In the genomic region with DNA sequence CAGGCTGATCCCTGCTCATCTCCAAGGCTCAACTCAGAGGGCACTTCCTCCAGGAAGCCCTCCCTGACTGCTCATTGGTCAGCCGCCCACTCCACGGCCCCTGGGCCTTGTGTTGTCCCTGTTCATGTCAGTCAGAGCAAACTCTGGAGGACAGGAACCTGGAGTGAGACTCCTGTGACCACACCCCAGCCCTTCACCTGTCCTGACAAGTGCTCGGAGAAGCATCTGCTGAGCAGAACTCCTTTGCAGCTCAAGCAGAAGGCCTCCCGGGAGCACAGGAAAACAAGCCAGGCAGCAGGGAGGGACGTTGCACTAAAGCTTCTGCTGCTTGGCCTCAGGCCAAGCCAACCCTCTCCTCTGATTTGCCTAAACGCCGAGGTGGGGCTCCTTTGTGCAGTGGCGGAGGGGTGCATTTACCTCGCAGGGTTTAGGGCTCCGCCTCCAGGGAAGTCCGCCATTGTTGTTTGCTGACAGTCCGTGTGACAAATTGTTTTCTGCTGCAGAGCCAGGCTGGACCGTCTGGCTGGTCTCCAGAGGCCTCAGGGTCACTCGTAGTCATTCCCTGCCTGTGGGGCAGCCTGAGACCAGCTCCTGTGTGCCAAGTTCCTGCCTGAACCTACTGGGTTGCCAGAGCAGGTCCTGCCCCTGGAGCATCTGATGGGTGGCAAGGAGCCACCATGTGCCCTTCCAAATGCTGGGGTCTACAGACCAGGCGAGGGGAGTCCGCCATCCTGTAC, we compare ENCODE assay signal across 9 cellular contexts.
DNase-seq lines count a peak whose midpoint lies in the region; ATAC-seq and TF ChIP-seq lines count a peak whose summit lies in the region.
"Had no signal": no experiment of that assay in that cellular context is flagged by ENCODE, and none has a peak within 500 bp of the region (broad histone marks: within the 10 kb centered on the region; RNA-seq: fewer than 3 reads in every experiment).

No MANE protein-coding gene starts in this region.

- 0 to 28% methylated on average over 3 to 14 of the region's 16 CpGs for WGBS in transverse colon (ENCODE audit: low coverage in 1 of 2), 2 donors

- no peaks in the 10 kb centered on the region for H3K9me3 Mint-ChIP-seq in stimulated activated memory B cell treated with anti-CD40 and anti-IgM and Interleukin-4, amounts not matched to agents 10 μg/mL and 1 μg/mL and 100 μg/mL, for 72 hours

- intact Hi-C loops in Panc1 (cut with micrococcal nuclease; ENCODE audit: unreplicated experiment) (no loop called here), transverse colon (cut with DNase I; ENCODE audit: low total_unique reads) (no loop called here), OCI-LY7 (cut with micrococcal nuclease; ENCODE audit: unreplicated experiment) (no loop called here)

- H3K4me1 Mint-ChIP-seq in stimulated activated memory B cell treated with anti-CD40 and anti-IgM and Interleukin-4, amounts not matched to agents 10 μg/mL and 1 μg/mL and 100 μg/mL, for 72 hours: no peaks in the 10 kb centered on the region

- no peaks in the 10 kb centered on the region for H3K9me3 ChIP-seq in Panc1 (ENCODE audit: control insufficient read depth, insufficient read depth, low read depth, low read length)
- no peaks in the 10 kb centered on the region for H3K9me3 ChIP-seq in transverse colon
- H3K9me3 ChIP-seq in OCI-LY7 (ENCODE audit: low read length): no peaks in the 10 kb centered on the region
- H3K9me3 ChIP-seq: thoracic aorta had no signal

- peak; percentile 45; the same call in 1 of the 2 replicates for ATAC-seq in Panc1
- ATAC-seq in stimulated activated memory B cell treated with anti-CD40 and anti-IgM and Interleukin-4, amounts not matched to agents 10 μg/mL and 1 μg/mL and 100 μg/mL, for 72 hours: no peak

- no peaks in the 10 kb centered on the region; the same call in 1 of the 2 replicates for H3K4me1 ChIP-seq in Panc1 (ENCODE audit: control insufficient read depth, insufficient read depth, low read length)
- no peaks in the 10 kb centered on the region for H3K4me1 ChIP-seq in transverse colon
- no peaks in the 10 kb centered on the region for H3K4me1 ChIP-seq in OCI-LY7 (ENCODE audit: insufficient read depth, low read length, poor library complexity, severe bottlenecking)

- TF ChIP-seq CTCF in Panc1 (IDR thresholded peaks at IDR 0.05) (no peak), transverse colon (IDR thresholded peaks at IDR 0.05) (no peak), OCI-LY7 (conservative IDR thresholded peaks at IDR 0.05; ENCODE audit: low read length) (no peak)

- in situ Hi-C loops in Panc1 (cut with HindIII; ENCODE audit: low pct_unique_long_range_greater_than_20kb, low sequenced_read_pairs): no loop called here
- in situ Hi-C loops in transverse colon (cut with MboI; ENCODE audit: low pct_ligation_motif_present in 1 of 4, low pct_unique_long_range_greater_than_20kb in 1 of 4, low sequenced_read_pairs in 3 of 4): no loop called here

- no peak for TF ChIP-seq POLR2A in transverse colon (IDR thresholded peaks at IDR 0.05)

- TF ChIP-seq EP300 in transverse colon (IDR thresholded peaks at IDR 0.05; ENCODE audit: low read depth): no peak

- peak; percentile 99 for DNase-seq in DMS53 (lab: John Stamatoyannopoulos, UW)
- peak; percentile 84 for DNase-seq in NCI-H128 (lab: John Stamatoyannopoulos, UW; ENCODE audit: unreplicated experiment)
- no peak for DNase-seq in Panc1 (ENCODE audit: low read depth, low spot score)
- DNase-seq in lung microvascular endothelial cell (ENCODE audit: low read depth in 2 of 2): peak; percentile 58 to 93
- DNase-seq in GM19240 (ENCODE audit: insufficient read length, low spot score): no peak
- DNase-seq in transverse colon: no peak
- DNase-seq in OCI-LY7 (ENCODE audit: low spot score): no peak

- BruUV-seq in Panc1 (replicated peaks; lab: Mats Ljungman, UMichigan) (no TSS peak), OCI-LY7 (replicated peaks; lab: Mats Ljungman, UMichigan) (no TSS peak)

- H3K27me3 Mint-ChIP-seq in stimulated activated memory B cell treated with anti-CD40 and anti-IgM and Interleukin-4, amounts not matched to agents 10 μg/mL and 1 μg/mL and 100 μg/mL, for 72 hours: no peaks in the 10 kb centered on the region

- H3K36me3 ChIP-seq in Panc1 (ENCODE audit: control insufficient read depth, insufficient read depth, low read length) (no peaks in the 10 kb centered on the region), transverse colon (no peaks in the 10 kb centered on the region), OCI-LY7 (ENCODE audit: insufficient read depth, low read length) (no peaks in the 10 kb centered on the region)
- H3K36me3 ChIP-seq: thoracic aorta had no signal

- no peak overlapping the region for H3K4me3 Mint-ChIP-seq in stimulated activated memory B cell treated with anti-CD40 and anti-IgM and Interleukin-4, amounts not matched to agents 10 μg/mL and 1 μg/mL and 100 μg/mL, for 72 hours

- H3K27ac ChIP-seq in Panc1 (ENCODE audit: low read length): no peak overlapping the region
- H3K27ac ChIP-seq in transverse colon: no peak overlapping the region
- no peak overlapping the region for H3K27ac ChIP-seq in OCI-LY7 (ENCODE audit: low read depth, low read length, poor library complexity, severe bottlenecking)
- H3K27ac ChIP-seq: thoracic aorta had no signal

- H3K27ac Mint-ChIP-seq in stimulated activated memory B cell treated with anti-CD40 and anti-IgM and Interleukin-4, amounts not matched to agents 10 μg/mL and 1 μg/mL and 100 μg/mL, for 72 hours: no peak overlapping the region

- no peaks in the 10 kb centered on the region for H3K79me2 ChIP-seq in OCI-LY7 (ENCODE audit: insufficient read depth, low read depth, low read length)

- H3K4me3 ChIP-seq in Panc1 (ENCODE audit: low read depth in 2 of 2, low read length in 2 of 2): no peak overlapping the region
- H3K4me3 ChIP-seq in transverse colon: no peak overlapping the region
- H3K4me3 ChIP-seq in OCI-LY7 (ENCODE audit: low read depth, low read length, poor library complexity, severe bottlenecking): no peak overlapping the region
- H3K4me3 ChIP-seq: thoracic aorta had no signal

- H3K36me3 Mint-ChIP-seq in stimulated activated memory B cell treated with anti-CD40 and anti-IgM and Interleukin-4, amounts not matched to agents 10 μg/mL and 1 μg/mL and 100 μg/mL, for 72 hours: no peaks in the 10 kb centered on the region

- no peaks in the 10 kb centered on the region for H4K20me1 ChIP-seq in OCI-LY7 (ENCODE audit: insufficient read depth, low read length)

- H3K27me3 ChIP-seq in Panc1 (ENCODE audit: control insufficient read depth, insufficient read depth, low read length) (no peaks in the 10 kb centered on the region; the same call in 1 of the 2 replicates), transverse colon (peaks cover 5% of the 10 kb centered on the region)

- POLR2A ChIA-PET in Panc1 (lab: Charles Lee): no interaction called here
- POLR2A ChIA-PET in OCI-LY7 (lab: Charles Lee): no interaction called here

- H3K9me2 ChIP-seq in OCI-LY7 (ENCODE audit: insufficient read depth, low read length): no peaks in the 10 kb centered on the region

- H3K4me2 ChIP-seq in OCI-LY7 (ENCODE audit: low read length): no peak overlapping the region

- H2AFZ ChIP-seq in OCI-LY7 (ENCODE audit: low read length): no peak overlapping the region

- CTCF ChIA-PET in Panc1 (lab: Charles Lee) (interaction anchor here (0.7 kb wide), 1 partner anchor 375 kb away, joined by 3 read pairs; no protein-coding TSS in a partner anchor), OCI-LY7 (lab: Charles Lee; ENCODE audit: unreplicated experiment) (no interaction called here)

Comparison
In these comparisons a context has a peak if more than half of its experiments do, and no peak if none do; other contexts are left out.
1. DNase-seq: peak in DMS53 (single experiment), NCI-H128 (single experiment) and lung microvascular endothelial cell (2 of 2); none in Panc1 (single experiment), GM19240 (single experiment), transverse colon (single experiment) and OCI-LY7 (single experiment).